In the genomic region with DNA sequence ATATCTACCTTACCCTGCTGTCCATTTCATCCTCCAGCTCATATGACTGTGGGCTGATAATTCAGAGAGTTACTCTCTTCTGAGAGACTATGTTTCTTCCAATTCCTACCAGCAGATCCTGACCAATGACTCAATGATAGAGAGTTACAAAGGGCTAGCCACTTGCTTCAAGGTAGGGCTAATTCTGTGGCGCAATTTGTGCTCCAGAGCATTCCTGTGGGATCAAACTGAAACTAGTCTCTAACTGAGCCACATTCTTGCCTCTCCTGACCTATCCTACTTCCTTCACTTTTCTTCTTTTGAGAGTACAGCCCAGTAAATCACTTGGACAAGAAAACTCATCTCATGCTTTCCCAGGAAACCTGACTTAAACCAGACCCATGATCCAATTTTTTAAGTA, we compare ENCODE assay signal across 1 cellular context.
TF ChIP-seq lines count a peak whose summit lies in the region.

No MANE protein-coding gene starts in this region.

TF ChIP-seq in H1, 55 proteins besides CTCF, POLR2A, EP300 and RAD21:
- TF ChIP-seq CEBPB (IDR thresholded peaks at IDR 0.05; ENCODE audit: low read depth, low read length): peak; percentile 36; the same call in 1 of the 2 replicates
- no peak for TF ChIP-seq NRF1 (IDR thresholded peaks at IDR 0.05; ENCODE audit: low read depth, low read length)
